Comparison of ENCODE assay signal across 8 cellular contexts in genomic region chr12:92608418-92609091, GRCh38.
A peak's percentile ranks its signal among the peaks of the same experiment; 100 is the strongest.
DNase-seq lines count a peak whose midpoint lies in the region; ATAC-seq and TF ChIP-seq lines count a peak whose summit lies in the region.

No MANE protein-coding gene starts in this region.

- peak; percentile 10 for DNase-seq in NCI-H2029 treated with DMSO at 0.1 percent for 48 hours (lab: John Stamatoyannopoulos, UW)
- DNase-seq in NCI-H2029 (lab: John Stamatoyannopoulos, UW), result no peak
- peak; percentile 54 for DNase-seq in NB4 (ENCODE audit: low read depth)
- DNase-seq in activated T-helper 2 cell treated with anti-CD3 and anti-CD28 coated beads, Interferon-gamma antibody, Interleukin-2, Interleukin-4, amounts not matched to agents 10 μg/mL and 5 μg/mL and 100 μg/mL, durations not matched to agents 14 hours and 24 hours and 36 hours (ENCODE audit: low spot score), result no peak
- DNase-seq in iris pigment epithelial cell (ENCODE audit: low read depth), result peak; percentile 63
- no peak for DNase-seq in uterus
- no peak for DNase-seq in activated CD4-positive, CD25-positive, alpha-beta regulatory T cell treated with anti-CD3 and anti-CD28 coated beads, Interleukin-2, amount 50 U/mL, for 72 hours

- TF ChIP-seq CTCF in NB4 (IDR thresholded peaks at IDR 0.05; ENCODE audit: low read depth, low read length) (peak; percentile 55), uterus (IDR thresholded peaks at IDR 0.05) (peak; percentile 28 to 54 (median 40))

- H3K4me3 ChIP-seq in NB4 (ENCODE audit: low read depth, low read length) (no peak overlapping the region), uterus (no peak overlapping the region)

- H3K4me1 ChIP-seq in uterus, result peaks cover 0 to 8% of the 10 kb centered on the region in 2 donors

- intact Hi-C loops in activated T-helper 2 cell treated with anti-CD3 and anti-CD28 coated beads, Interferon-gamma antibody, Interleukin-2, Interleukin-4, amounts not matched to agents 10 μg/mL and 5 μg/mL and 100 μg/mL, durations not matched to agents 14 hours and 24 hours and 36 hours (cut with micrococcal nuclease), result no loop called here
- intact Hi-C loops in uterus (cut with DNase I; ENCODE audit: low total_unique reads), result no loop called here

- peaks cover 23% of the 10 kb centered on the region for H3K4me1 Mint-ChIP-seq in activated T-helper 2 cell treated with anti-CD3 and anti-CD28 coated beads, Interferon-gamma antibody, Interleukin-2, Interleukin-4, amounts not matched to agents 10 μg/mL and 5 μg/mL and 100 μg/mL, durations not matched to agents 14 hours and 24 hours and 36 hours (ENCODE audit: low read depth)

- ATAC-seq in GM18511 (IDR thresholded peaks at IDR 0.05; ENCODE audit: unreplicated experiment), result no peak

- no peaks in the 10 kb centered on the region for H3K36me3 ChIP-seq in uterus

- peak overlapping the region; percentile 15 for H3K4me3 Mint-ChIP-seq in activated T-helper 2 cell treated with anti-CD3 and anti-CD28 coated beads, Interferon-gamma antibody, Interleukin-2, Interleukin-4, amounts not matched to agents 10 μg/mL and 5 μg/mL and 100 μg/mL, durations not matched to agents 14 hours and 24 hours and 36 hours (ENCODE audit: low read depth)

- no peaks in the 10 kb centered on the region for H3K9me3 ChIP-seq in uterus

- H3K27ac Mint-ChIP-seq in activated T-helper 2 cell treated with anti-CD3 and anti-CD28 coated beads, Interferon-gamma antibody, Interleukin-2, Interleukin-4, amounts not matched to agents 10 μg/mL and 5 μg/mL and 100 μg/mL, durations not matched to agents 14 hours and 24 hours and 36 hours, result peak overlapping the region; percentile 19

- no peaks in the 10 kb centered on the region for H3K27me3 Mint-ChIP-seq in activated T-helper 2 cell treated with anti-CD3 and anti-CD28 coated beads, Interferon-gamma antibody, Interleukin-2, Interleukin-4, amounts not matched to agents 10 μg/mL and 5 μg/mL and 100 μg/mL, durations not matched to agents 14 hours and 24 hours and 36 hours (ENCODE audit: low read depth)

- H3K9me3 Mint-ChIP-seq in activated T-helper 2 cell treated with anti-CD3 and anti-CD28 coated beads, Interferon-gamma antibody, Interleukin-2, Interleukin-4, amounts not matched to agents 10 μg/mL and 5 μg/mL and 100 μg/mL, durations not matched to agents 14 hours and 24 hours and 36 hours, result peaks cover 4% of the 10 kb centered on the region

- TF ChIP-seq POLR2A in NB4 (IDR thresholded peaks at IDR 0.05; ENCODE audit: extremely low read depth, insufficient read length) (no peak), uterus (IDR thresholded peaks at IDR 0.05) (no peak)

- H3K36me3 Mint-ChIP-seq in activated T-helper 2 cell treated with anti-CD3 and anti-CD28 coated beads, Interferon-gamma antibody, Interleukin-2, Interleukin-4, amounts not matched to agents 10 μg/mL and 5 μg/mL and 100 μg/mL, durations not matched to agents 14 hours and 24 hours and 36 hours (ENCODE audit: low read depth), result no peaks in the 10 kb centered on the region

- H3K27me3 ChIP-seq in uterus, result no peaks in the 10 kb centered on the region

- no peak overlapping the region for H3K27ac ChIP-seq in uterus

Comparison
In these comparisons a context has a peak if more than half of its experiments do, and no peak if none do; other contexts are left out.
1. DNase-seq: peak in NCI-H2029 treated with DMSO at 0.1 percent for 48 hours (single experiment), NB4 (single experiment) and iris pigment epithelial cell (single experiment); none in NCI-H2029 (single experiment), activated T-helper 2 cell treated with anti-CD3 and anti-CD28 coated beads, Interferon-gamma antibody, Interleukin-2, Interleukin-4, amounts not matched to agents 10 μg/mL and 5 μg/mL and 100 μg/mL, durations not matched to agents 14 hours and 24 hours and 36 hours (single experiment), uterus (0 of 2) and activated CD4-positive, CD25-positive, alpha-beta regulatory T cell treated with anti-CD3 and anti-CD28 coated beads, Interleukin-2, amount 50 U/mL, for 72 hours (single experiment).